ENCODE assay signal across 22 cellular contexts in genomic region chr1:19655718-19656080, GRCh38. TPM values are rescaled to one million over a fixed set of nuclear protein-coding genes. Genes with fewer than 3 reads are reported as not detected.
"Had no signal": no experiment of that assay in that cellular context is flagged by ENCODE, and none has a peak within 500 bp of the region (broad histone marks: within the 10 kb centered on the region; RNA-seq: fewer than 3 reads in every experiment).

No MANE protein-coding gene starts in this region.

- H3K36me3 ChIP-seq: gastrocnemius medialis, ovary had no signal

- DNase-seq: effector memory CD8-positive, alpha-beta T cell; erythroblast; gastrocnemius medialis; glutamatergic neuron; islet precursor cell; naive thymus-derived CD8-positive, alpha-beta T cell; nucleus accumbens; stimulated activated CD4-positive, alpha-beta T cell treated with anti-CD3 and anti-CD28 coated beads, Interleukin-12 subunit alpha, Interleukin-12 subunit beta, amount 100 ng/mL, for 4 hours; stimulated activated naive CD4-positive, alpha-beta T cell; stomach; substantia nigra; transverse colon had no signal

- H3K4me3 Mint-ChIP-seq: dendritic cell treated with granulocyte-macrophage colony-stimulating factor and Interleukin-4, amounts not matched to agents 40 ng/mL and 50 ng/mL, for 4 days; effector memory CD8-positive, alpha-beta T cell had no signal

- H3K27ac Mint-ChIP-seq: dendritic cell treated with granulocyte-macrophage colony-stimulating factor and Interleukin-4, amounts not matched to agents 40 ng/mL and 50 ng/mL, for 4 days; effector memory CD8-positive, alpha-beta T cell; progenitor cell of endocrine pancreas had no signal

- H3K27me3 ChIP-seq: gastrocnemius medialis, ovary, stomach, transverse colon had no signal

- H3K27ac ChIP-seq: gastrocnemius medialis, thoracic aorta had no signal

- ATAC-seq: effector memory CD8-positive, alpha-beta T cell; gastrocnemius medialis; left lobe of liver; mucosa of descending colon; naive thymus-derived CD8-positive, alpha-beta T cell; right cardiac atrium had no signal

- H3K27me3 Mint-ChIP-seq: effector memory CD8-positive, alpha-beta T cell had no signal

- H3K9me3 Mint-ChIP-seq: dendritic cell treated with granulocyte-macrophage colony-stimulating factor and Interleukin-4, amounts not matched to agents 40 ng/mL and 50 ng/mL, for 4 days; effector memory CD8-positive, alpha-beta T cell; naive thymus-derived CD8-positive, alpha-beta T cell had no signal

- H3K4me3 ChIP-seq: gastrocnemius medialis, mucosa of descending colon, ovary, stomach, thoracic aorta, transverse colon had no signal

- H3K9me3 ChIP-seq: gastrocnemius medialis, mucosa of descending colon, ovary, stomach, thoracic aorta, transverse colon had no signal

RNA-seq across cellular contexts. Expression of gene HTR6, which starts 9.0 kb away (rescaled TPM):
- total RNA-seq: endothelial cell of umbilical vein; gastrocnemius medialis; left lobe of liver; mucosa of descending colon; naive thymus-derived CD8-positive, alpha-beta T cell; ovary; progenitor cell of endocrine pancreas; right cardiac atrium; stomach; transverse colon; ureter had no signal
- polyA plus RNA-seq: endothelial cell of umbilical vein, neural cell, ovary, right cardiac atrium, stomach had no signal
